In the genomic region with DNA sequence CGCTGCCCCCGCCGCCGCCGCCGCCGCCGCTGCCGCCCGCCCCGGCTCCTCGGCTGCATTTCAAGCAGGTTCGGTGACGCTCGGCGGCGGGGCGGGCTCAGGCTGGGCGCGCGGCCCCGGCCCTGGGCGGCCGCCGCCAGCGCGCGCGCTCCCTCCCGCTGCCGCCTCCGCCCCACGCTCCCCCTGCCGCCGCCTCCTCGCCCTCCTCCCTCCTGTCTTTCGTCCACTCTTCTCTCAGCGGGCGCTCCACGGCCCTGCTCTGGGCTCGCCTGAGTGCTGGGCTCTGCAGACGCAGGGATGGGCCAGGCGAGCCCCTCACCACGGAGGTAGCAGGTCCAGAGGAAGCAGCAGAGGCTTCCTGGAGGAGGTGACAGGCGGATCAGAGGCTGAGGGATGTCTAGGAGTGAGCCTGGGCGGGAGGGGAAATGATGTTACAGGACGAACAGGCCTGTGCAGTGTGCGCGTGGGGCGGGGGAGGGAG, we compare ENCODE assay signal across 1 cellular context.
TF ChIP-seq lines count a peak whose summit lies in the region.

LRP8 (minus strand) TSS at position 62 of the 481 bp plus-strand sequence. CDS start 158 bp downstream, outside the sequence.

TF ChIP-seq in GM12878, 131 proteins besides CTCF, POLR2A, EP300 and RAD21 (continued from another document and continues in another):
- TF ChIP-seq, protein P1, sequence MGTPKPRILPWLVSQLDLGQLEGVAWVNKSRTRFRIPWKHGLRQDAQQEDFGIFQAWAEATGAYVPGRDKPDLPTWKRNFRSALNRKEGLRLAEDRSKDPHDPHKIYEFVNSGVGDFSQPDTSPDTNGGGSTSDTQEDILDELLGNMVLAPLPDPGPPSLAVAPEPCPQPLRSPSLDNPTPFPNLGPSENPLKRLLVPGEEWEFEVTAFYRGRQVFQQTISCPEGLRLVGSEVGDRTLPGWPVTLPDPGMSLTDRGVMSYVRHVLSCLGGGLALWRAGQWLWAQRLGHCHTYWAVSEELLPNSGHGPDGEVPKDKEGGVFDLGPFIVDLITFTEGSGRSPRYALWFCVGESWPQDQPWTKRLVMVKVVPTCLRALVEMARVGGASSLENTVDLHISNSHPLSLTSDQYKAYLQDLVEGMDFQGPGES (IDR thresholded peaks at IDR 0.05): no peak
- TF ChIP-seq POLR2AphosphoS5 (IDR thresholded peaks at IDR 0.05; ENCODE audit: low read length): no peak; the same call in 1 of the 2 replicates
- no peak for TF ChIP-seq YY1 (IDR thresholded peaks at IDR 0.05; ENCODE audit: low read depth, low read length)
- TF ChIP-seq NR2F1 (conservative IDR thresholded peaks at IDR 0.05): no peak
- TF ChIP-seq, protein P2, sequence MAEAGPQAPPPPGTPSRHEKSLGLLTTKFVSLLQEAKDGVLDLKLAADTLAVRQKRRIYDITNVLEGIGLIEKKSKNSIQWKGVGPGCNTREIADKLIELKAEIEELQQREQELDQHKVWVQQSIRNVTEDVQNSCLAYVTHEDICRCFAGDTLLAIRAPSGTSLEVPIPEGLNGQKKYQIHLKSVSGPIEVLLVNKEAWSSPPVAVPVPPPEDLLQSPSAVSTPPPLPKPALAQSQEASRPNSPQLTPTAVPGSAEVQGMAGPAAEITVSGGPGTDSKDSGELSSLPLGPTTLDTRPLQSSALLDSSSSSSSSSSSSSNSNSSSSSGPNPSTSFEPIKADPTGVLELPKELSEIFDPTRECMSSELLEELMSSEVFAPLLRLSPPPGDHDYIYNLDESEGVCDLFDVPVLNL (IDR thresholded peaks at IDR 0.05; ENCODE audit: low read depth, low read length): no peak
- TF ChIP-seq STAT3 (IDR thresholded peaks at IDR 0.05; ENCODE audit: low read depth, low read length): no peak
- no peak for TF ChIP-seq MYC (IDR thresholded peaks at IDR 0.05; ENCODE audit: insufficient read depth, insufficient read length, insufficient replicate concordance, low read length, severe bottlenecking)
- no peak for TF ChIP-seq MYB (IDR thresholded peaks at IDR 0.05; ENCODE audit: borderline replicate concordance, low read depth, low read length)
- no peak for TF ChIP-seq ZBED1 (IDR thresholded peaks at IDR 0.05; ENCODE audit: borderline replicate concordance)
- 0 out of 2 replicates have a peak, but pooled peaks have one; percentile 36 for TF ChIP-seq MLLT1 (IDR thresholded peaks at IDR 0.05)
- TF ChIP-seq SRF (IDR thresholded peaks at IDR 0.05; ENCODE audit: low read depth in 2 of 2, low read length in 2 of 2): no peak
- TF ChIP-seq BRCA1 (IDR thresholded peaks at IDR 0.05; ENCODE audit: low read depth, low read length): no peak
- no peak for TF ChIP-seq NRF1 (conservative IDR thresholded peaks at IDR 0.05; ENCODE audit: low read depth, low read length)
- TF ChIP-seq NFIC (IDR thresholded peaks at IDR 0.05; ENCODE audit: low read depth, low read length): no peak
- TF ChIP-seq NKRF (conservative IDR thresholded peaks at IDR 0.05): no peak
- TF ChIP-seq RELA (IDR thresholded peaks at IDR 0.05; ENCODE audit: borderline replicate concordance, partially characterized antibody): no peak
- TF ChIP-seq, protein P3, sequence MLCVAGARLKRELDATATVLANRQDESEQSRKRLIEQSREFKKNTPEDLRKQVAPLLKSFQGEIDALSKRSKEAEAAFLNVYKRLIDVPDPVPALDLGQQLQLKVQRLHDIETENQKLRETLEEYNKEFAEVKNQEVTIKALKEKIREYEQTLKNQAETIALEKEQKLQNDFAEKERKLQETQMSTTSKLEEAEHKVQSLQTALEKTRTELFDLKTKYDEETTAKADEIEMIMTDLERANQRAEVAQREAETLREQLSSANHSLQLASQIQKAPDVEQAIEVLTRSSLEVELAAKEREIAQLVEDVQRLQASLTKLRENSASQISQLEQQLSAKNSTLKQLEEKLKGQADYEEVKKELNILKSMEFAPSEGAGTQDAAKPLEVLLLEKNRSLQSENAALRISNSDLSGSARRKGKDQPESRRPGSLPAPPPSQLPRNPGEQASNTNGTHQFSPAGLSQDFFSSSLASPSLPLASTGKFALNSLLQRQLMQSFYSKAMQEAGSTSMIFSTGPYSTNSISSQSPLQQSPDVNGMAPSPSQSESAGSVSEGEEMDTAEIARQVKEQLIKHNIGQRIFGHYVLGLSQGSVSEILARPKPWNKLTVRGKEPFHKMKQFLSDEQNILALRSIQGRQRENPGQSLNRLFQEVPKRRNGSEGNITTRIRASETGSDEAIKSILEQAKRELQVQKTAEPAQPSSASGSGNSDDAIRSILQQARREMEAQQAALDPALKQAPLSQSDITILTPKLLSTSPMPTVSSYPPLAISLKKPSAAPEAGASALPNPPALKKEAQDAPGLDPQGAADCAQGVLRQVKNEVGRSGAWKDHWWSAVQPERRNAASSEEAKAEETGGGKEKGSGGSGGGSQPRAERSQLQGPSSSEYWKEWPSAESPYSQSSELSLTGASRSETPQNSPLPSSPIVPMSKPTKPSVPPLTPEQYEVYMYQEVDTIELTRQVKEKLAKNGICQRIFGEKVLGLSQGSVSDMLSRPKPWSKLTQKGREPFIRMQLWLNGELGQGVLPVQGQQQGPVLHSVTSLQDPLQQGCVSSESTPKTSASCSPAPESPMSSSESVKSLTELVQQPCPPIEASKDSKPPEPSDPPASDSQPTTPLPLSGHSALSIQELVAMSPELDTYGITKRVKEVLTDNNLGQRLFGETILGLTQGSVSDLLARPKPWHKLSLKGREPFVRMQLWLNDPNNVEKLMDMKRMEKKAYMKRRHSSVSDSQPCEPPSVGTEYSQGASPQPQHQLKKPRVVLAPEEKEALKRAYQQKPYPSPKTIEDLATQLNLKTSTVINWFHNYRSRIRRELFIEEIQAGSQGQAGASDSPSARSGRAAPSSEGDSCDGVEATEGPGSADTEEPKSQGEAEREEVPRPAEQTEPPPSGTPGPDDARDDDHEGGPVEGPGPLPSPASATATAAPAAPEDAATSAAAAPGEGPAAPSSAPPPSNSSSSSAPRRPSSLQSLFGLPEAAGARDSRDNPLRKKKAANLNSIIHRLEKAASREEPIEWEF (IDR thresholded peaks at IDR 0.05; ENCODE audit: insufficient replicate concordance, low read depth, low read length): no peak
- no peak for TF ChIP-seq GATAD2B (conservative IDR thresholded peaks at IDR 0.05; ENCODE audit: low read depth)
- TF ChIP-seq JUNB (IDR thresholded peaks at IDR 0.05): no peak
- no peak for TF ChIP-seq STAT1 (conservative IDR thresholded peaks at IDR 0.05)
- no peak for TF ChIP-seq LARP7 (IDR thresholded peaks at IDR 0.05)
- TF ChIP-seq ZSCAN29 (IDR thresholded peaks at IDR 0.05): no peak
- TF ChIP-seq ELK1 (IDR thresholded peaks at IDR 0.05; ENCODE audit: low read depth, low read length): no peak
- no peak for TF ChIP-seq TCF7 (IDR thresholded peaks at IDR 0.05; ENCODE audit: borderline replicate concordance)
- peak; percentile 54; the same call in 1 of the 2 replicates for TF ChIP-seq BACH1 (IDR thresholded peaks at IDR 0.05; ENCODE audit: borderline replicate concordance)
- TF ChIP-seq ZNF384 (IDR thresholded peaks at IDR 0.05; ENCODE audit: borderline replicate concordance, low read depth, low read length): no peak
- TF ChIP-seq, protein P4, sequence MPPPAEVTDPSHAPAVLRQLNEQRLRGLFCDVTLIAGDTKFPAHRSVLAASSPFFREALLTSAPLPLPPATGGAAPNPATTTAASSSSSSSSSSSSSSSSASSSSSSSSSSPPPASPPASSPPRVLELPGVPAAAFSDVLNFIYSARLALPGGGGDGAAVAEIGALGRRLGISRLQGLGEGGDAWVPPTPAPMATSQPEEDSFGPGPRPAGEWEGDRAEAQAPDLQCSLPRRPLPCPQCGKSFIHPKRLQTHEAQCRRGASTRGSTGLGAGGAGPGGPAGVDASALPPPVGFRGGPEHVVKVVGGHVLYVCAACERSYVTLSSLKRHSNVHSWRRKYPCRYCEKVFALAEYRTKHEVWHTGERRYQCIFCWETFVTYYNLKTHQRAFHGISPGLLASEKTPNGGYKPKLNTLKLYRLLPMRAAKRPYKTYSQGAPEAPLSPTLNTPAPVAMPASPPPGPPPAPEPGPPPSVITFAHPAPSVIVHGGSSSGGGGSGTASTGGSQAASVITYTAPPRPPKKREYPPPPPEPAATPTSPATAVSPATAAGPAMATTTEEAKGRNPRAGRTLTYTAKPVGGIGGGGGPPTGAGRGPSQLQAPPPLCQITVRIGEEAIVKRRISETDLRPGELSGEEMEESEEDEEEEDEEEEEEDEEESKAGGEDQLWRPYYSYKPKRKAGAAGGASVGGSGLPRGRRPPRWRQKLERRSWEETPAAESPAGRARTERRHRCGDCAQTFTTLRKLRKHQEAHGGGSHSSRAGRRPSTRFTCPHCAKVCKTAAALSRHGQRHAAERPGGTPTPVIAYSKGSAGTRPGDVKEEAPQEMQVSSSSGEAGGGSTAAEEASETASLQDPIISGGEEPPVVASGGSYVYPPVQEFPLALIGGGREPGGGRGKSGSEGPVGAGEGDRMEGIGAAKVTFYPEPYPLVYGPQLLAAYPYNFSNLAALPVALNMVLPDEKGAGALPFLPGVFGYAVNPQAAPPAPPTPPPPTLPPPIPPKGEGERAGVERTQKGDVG (CRISPR knock-in tag; IDR thresholded peaks at IDR 0.05): no peak
- TF ChIP-seq CEBPB (IDR thresholded peaks at IDR 0.05; ENCODE audit: borderline replicate concordance in 1 of 2, low read depth in 2 of 2, low read length in 2 of 2): no peak
- TF ChIP-seq CHD2 (IDR thresholded peaks at IDR 0.05; ENCODE audit: borderline replicate concordance, low read depth, low read length): no peak
- peak; percentile 51 for TF ChIP-seq NBN (IDR thresholded peaks at IDR 0.05)
- no peak for TF ChIP-seq ZNF207 (IDR thresholded peaks at IDR 0.05; ENCODE audit: borderline replicate concordance)
- TF ChIP-seq SREBF1 (IDR thresholded peaks at IDR 0.05; ENCODE audit: low read length): no peak
- TF ChIP-seq YBX1 (IDR thresholded peaks at IDR 0.05): no peak
- TF ChIP-seq BCL11A (IDR thresholded peaks at IDR 0.05; ENCODE audit: low read depth, low read length): no peak
- TF ChIP-seq ASH2L (IDR thresholded peaks at IDR 0.05; ENCODE audit: borderline replicate concordance, low read depth): no peak
- TF ChIP-seq MXI1 (IDR thresholded peaks at IDR 0.05; ENCODE audit: low read depth, low read length): 0 out of 2 replicates have a peak, but pooled peaks have one; percentile 21
- no peak for TF ChIP-seq TAF1 (IDR thresholded peaks at IDR 0.05; ENCODE audit: borderline replicate concordance, low read depth, low read length)
- TF ChIP-seq, protein P5, sequence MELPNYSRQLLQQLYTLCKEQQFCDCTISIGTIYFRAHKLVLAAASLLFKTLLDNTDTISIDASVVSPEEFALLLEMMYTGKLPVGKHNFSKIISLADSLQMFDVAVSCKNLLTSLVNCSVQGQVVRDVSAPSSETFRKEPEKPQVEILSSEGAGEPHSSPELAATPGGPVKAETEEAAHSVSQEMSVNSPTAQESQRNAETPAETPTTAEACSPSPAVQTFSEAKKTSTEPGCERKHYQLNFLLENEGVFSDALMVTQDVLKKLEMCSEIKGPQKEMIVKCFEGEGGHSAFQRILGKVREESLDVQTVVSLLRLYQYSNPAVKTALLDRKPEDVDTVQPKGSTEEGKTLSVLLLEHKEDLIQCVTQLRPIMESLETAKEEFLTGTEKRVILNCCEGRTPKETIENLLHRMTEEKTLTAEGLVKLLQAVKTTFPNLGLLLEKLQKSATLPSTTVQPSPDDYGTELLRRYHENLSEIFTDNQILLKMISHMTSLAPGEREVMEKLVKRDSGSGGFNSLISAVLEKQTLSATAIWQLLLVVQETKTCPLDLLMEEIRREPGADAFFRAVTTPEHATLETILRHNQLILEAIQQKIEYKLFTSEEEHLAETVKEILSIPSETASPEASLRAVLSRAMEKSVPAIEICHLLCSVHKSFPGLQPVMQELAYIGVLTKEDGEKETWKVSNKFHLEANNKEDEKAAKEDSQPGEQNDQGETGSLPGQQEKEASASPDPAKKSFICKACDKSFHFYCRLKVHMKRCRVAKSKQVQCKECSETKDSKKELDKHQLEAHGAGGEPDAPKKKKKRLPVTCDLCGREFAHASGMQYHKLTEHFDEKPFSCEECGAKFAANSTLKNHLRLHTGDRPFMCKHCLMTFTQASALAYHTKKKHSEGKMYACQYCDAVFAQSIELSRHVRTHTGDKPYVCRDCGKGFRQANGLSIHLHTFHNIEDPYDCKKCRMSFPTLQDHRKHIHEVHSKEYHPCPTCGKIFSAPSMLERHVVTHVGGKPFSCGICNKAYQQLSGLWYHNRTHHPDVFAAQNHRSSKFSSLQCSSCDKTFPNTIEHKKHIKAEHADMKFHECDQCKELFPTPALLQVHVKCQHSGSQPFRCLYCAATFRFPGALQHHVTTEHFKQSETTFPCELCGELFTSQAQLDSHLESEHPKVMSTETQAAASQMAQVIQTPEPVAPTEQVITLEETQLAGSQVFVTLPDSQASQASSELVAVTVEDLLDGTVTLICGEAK (IDR thresholded peaks at IDR 0.05; ENCODE audit: borderline replicate concordance): no peak
